22 cellular contexts compared by ENCODE assay signal in the genomic region with DNA sequence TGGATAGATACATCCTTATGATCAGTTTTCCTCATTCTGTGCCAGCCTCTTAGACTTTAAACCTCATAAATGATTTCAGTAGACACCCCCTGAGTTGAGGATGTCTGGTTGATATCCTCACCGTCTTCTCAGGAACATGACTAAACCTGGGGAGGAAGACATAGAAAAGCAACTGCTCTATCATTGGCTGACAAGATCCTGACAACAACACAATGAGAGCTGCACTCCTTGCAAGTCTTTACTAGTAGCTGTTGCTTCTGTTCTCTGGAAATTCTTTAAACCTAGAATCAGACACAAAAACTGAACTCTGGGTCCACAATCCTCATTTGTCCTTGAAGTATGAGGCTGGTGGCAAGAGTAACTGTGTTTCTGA.
DNase-seq lines count a peak whose midpoint lies in the region; ATAC-seq, FAIRE-seq and TF ChIP-seq lines count a peak whose summit lies in the region.
"Had no signal": no experiment of that assay in that cellular context is flagged by ENCODE, and none has a peak within 500 bp of the region (broad histone marks: within the 10 kb centered on the region; RNA-seq: fewer than 3 reads in every experiment).

No MANE protein-coding gene starts in this region.

- no peak for DNase-seq in activated CD8-positive, alpha-beta memory T cell treated with anti-CD3 and anti-CD28 coated beads, Interleukin-2, amount 10 ng/mL, durations not matched to agents 7 days and 5 days
- no peak for DNase-seq in activated CD8-positive, alpha-beta memory T cell treated with anti-CD3 and anti-CD28 coated beads, Interleukin-2, amount 50 U/mL, for 48 hours
- DNase-seq in T-cell (no peak), bronchial epithelial cell (ENCODE audit: low read depth) (peak; percentile 78), HUDEP-2 (lab: John Stamatoyannopoulos, UW; ENCODE audit: unreplicated experiment in 76 of 76) (no peak), MG63 (no peak), sigmoid colon (no peak)
- DNase-seq in stimulated activated effector memory CD8-positive, alpha-beta T cell treated with anti-CD3 and anti-CD28 coated beads, Interleukin-12 subunit alpha, Interleukin-12 subunit beta, amount 100 ng/mL, for 72 hours (ENCODE audit: low spot score in 2 of 2) = no peak
- DNase-seq: activated CD8-positive, alpha-beta memory T cell treated with anti-CD3 and anti-CD28 coated beads, Interleukin-2, amount 50 U/mL, for 4 hours; C1 segment of cervical spinal cord; H9; left colon; midbrain; NCI-H524 treated with DMSO at 0.1 percent for 48 hours; SHP77; WERI-Rb-1 had no signal

- no peak for TF ChIP-seq POLR2A in sigmoid colon (IDR thresholded peaks at IDR 0.05)

- peak overlapping the region; percentile 83 for H3K27ac Mint-ChIP-seq in activated CD8-positive, alpha-beta memory T cell treated with anti-CD3 and anti-CD28 coated beads, Interleukin-2, amount 10 ng/mL, durations not matched to agents 7 days and 5 days
- H3K27ac Mint-ChIP-seq in T-cell = peak overlapping the region; percentile 89 to 94
- no peak overlapping the region for H3K27ac Mint-ChIP-seq in stimulated activated effector memory CD8-positive, alpha-beta T cell treated with anti-CD3 and anti-CD28 coated beads, Interleukin-12 subunit alpha, Interleukin-12 subunit beta, amount 100 ng/mL, for 72 hours

- intact Hi-C loops in sigmoid colon (cut with DNase I) = no loop called here

- no peaks in the 10 kb centered on the region for H3K27me3 Mint-ChIP-seq in activated CD8-positive, alpha-beta memory T cell treated with anti-CD3 and anti-CD28 coated beads, Interleukin-2, amount 10 ng/mL, durations not matched to agents 7 days and 5 days
- H3K27me3 Mint-ChIP-seq in T-cell = no peaks in the 10 kb centered on the region

- CTCF ChIA-PET in activated CD8-positive, alpha-beta memory T cell treated with anti-CD3 and anti-CD28 coated beads, Interleukin-2, amount 10 ng/mL, durations not matched to agents 7 days and 5 days (lab: Charles Lee) = interaction anchor here (1.1 to 2.3 kb wide), 4 partner anchors 10 to 447 kb away, joined by 4 to 7 read pairs (median 6); no protein-coding TSS in a partner anchor
- CTCF ChIA-PET in T-cell (lab: Charles Lee) = interaction anchor here (0.6 to 1.0 kb wide), 4 partner anchors 98 to 850 kb away, joined by 3 read pairs; no protein-coding TSS in a partner anchor

- no peak for TF ChIP-seq EP300 in sigmoid colon (IDR thresholded peaks at IDR 0.05)

- H3K36me3 ChIP-seq in bronchial epithelial cell (ENCODE audit: control insufficient read depth, insufficient read depth, low read length) (no peaks in the 10 kb centered on the region), MG63 (no peaks in the 10 kb centered on the region), sigmoid colon (no peaks in the 10 kb centered on the region)
- H3K36me3 ChIP-seq: cardiac muscle cell, prostate gland, WERI-Rb-1 had no signal

- POLR2A ChIA-PET in T-cell (lab: Charles Lee) = interaction anchor here in 1 of 2 donors (0.7 kb wide), 1 partner anchor 28 kb away, joined by 3 read pairs; no protein-coding TSS in a partner anchor

- H3K27ac ChIP-seq in sigmoid colon = no peak overlapping the region
- H3K27ac ChIP-seq: cardiac muscle cell, prostate gland, WERI-Rb-1 had no signal

- TF ChIP-seq CTCF in bronchial epithelial cell (IDR thresholded peaks at IDR 0.05; ENCODE audit: insufficient read depth, low read length, severe bottlenecking) = no peak
- no peak for TF ChIP-seq CTCF in sigmoid colon (IDR thresholded peaks at IDR 0.05)

- H3K4me1 ChIP-seq in sigmoid colon = peaks cover 0 to 13% (median 7%) of the 10 kb centered on the region in 4 donors
- H3K4me1 ChIP-seq: prostate gland had no signal

- no peaks in the 10 kb centered on the region for H3K9me3 Mint-ChIP-seq in activated CD8-positive, alpha-beta memory T cell treated with anti-CD3 and anti-CD28 coated beads, Interleukin-2, amount 10 ng/mL, durations not matched to agents 7 days and 5 days (ENCODE audit: low read depth)
- no peaks in the 10 kb centered on the region for H3K9me3 Mint-ChIP-seq in T-cell
- H3K9me3 Mint-ChIP-seq in stimulated activated effector memory CD8-positive, alpha-beta T cell treated with anti-CD3 and anti-CD28 coated beads, Interleukin-12 subunit alpha, Interleukin-12 subunit beta, amount 100 ng/mL, for 72 hours = no peaks in the 10 kb centered on the region
- H3K9me3 Mint-ChIP-seq: H9, neural crest cell had no signal

- H3K36me3 Mint-ChIP-seq in activated CD8-positive, alpha-beta memory T cell treated with anti-CD3 and anti-CD28 coated beads, Interleukin-2, amount 10 ng/mL, durations not matched to agents 7 days and 5 days = no peaks in the 10 kb centered on the region
- no peaks in the 10 kb centered on the region for H3K36me3 Mint-ChIP-seq in T-cell
- H3K36me3 Mint-ChIP-seq in stimulated activated effector memory CD8-positive, alpha-beta T cell treated with anti-CD3 and anti-CD28 coated beads, Interleukin-12 subunit alpha, Interleukin-12 subunit beta, amount 100 ng/mL, for 72 hours = no peaks in the 10 kb centered on the region

- peaks cover 10% of the 10 kb centered on the region for H3K4me1 Mint-ChIP-seq in activated CD8-positive, alpha-beta memory T cell treated with anti-CD3 and anti-CD28 coated beads, Interleukin-2, amount 10 ng/mL, durations not matched to agents 7 days and 5 days
- peaks cover 15 to 17% (median 16%) of the 10 kb centered on the region in 3 donors for H3K4me1 Mint-ChIP-seq in T-cell
- H3K4me1 Mint-ChIP-seq in stimulated activated effector memory CD8-positive, alpha-beta T cell treated with anti-CD3 and anti-CD28 coated beads, Interleukin-12 subunit alpha, Interleukin-12 subunit beta, amount 100 ng/mL, for 72 hours = peaks cover 6% of the 10 kb centered on the region
- H3K4me1 Mint-ChIP-seq: H9, neural crest cell had no signal

- H3K9me3 ChIP-seq in MG63 (no peaks in the 10 kb centered on the region), sigmoid colon (no peaks in the 10 kb centered on the region)
- H3K9me3 ChIP-seq: prostate gland had no signal

- H3K4me3 ChIP-seq in bronchial epithelial cell (ENCODE audit: low read depth, low read length) (no peak overlapping the region), MG63 (no peak overlapping the region), sigmoid colon (no peak overlapping the region)
- H3K4me3 ChIP-seq: cardiac muscle cell, prostate gland, skin epidermis had no signal

- ATAC-seq in activated CD8-positive, alpha-beta memory T cell treated with anti-CD3 and anti-CD28 coated beads, Interleukin-2, amount 10 ng/mL, durations not matched to agents 7 days and 5 days = peak; percentile 33
- peak; percentile 68 to 79 (median 68) for ATAC-seq in T-cell (replicated peaks in 1 of 4)
- ATAC-seq in stimulated activated effector memory CD8-positive, alpha-beta T cell treated with anti-CD3 and anti-CD28 coated beads, Interleukin-12 subunit alpha, Interleukin-12 subunit beta, amount 100 ng/mL, for 72 hours = peak; percentile 51

- FAIRE-seq in bronchial epithelial cell (lab: Jason Lieb, UNC) = no peak
- FAIRE-seq: GM12892, urothelium cell line had no signal

- no peaks in the 10 kb centered on the region for H3K27me3 ChIP-seq in bronchial epithelial cell (ENCODE audit: control insufficient read depth, insufficient read depth, low read length)
- H3K27me3 ChIP-seq in MG63 = no peaks in the 10 kb centered on the region
- no peaks in the 10 kb centered on the region for H3K27me3 ChIP-seq in sigmoid colon

- 81 to 87% methylated on average over 1 of the region's 1 CpG for WGBS in sigmoid colon, 2 donors

- peak overlapping the region; percentile 78 for H3K4me3 Mint-ChIP-seq in activated CD8-positive, alpha-beta memory T cell treated with anti-CD3 and anti-CD28 coated beads, Interleukin-2, amount 10 ng/mL, durations not matched to agents 7 days and 5 days
- H3K4me3 Mint-ChIP-seq in T-cell = peak overlapping the region; percentile 70 to 86 (median 84)
- H3K4me3 Mint-ChIP-seq in stimulated activated effector memory CD8-positive, alpha-beta T cell treated with anti-CD3 and anti-CD28 coated beads, Interleukin-12 subunit alpha, Interleukin-12 subunit beta, amount 100 ng/mL, for 72 hours = peak overlapping the region; percentile 57
- H3K4me3 Mint-ChIP-seq: H9, neural crest cell had no signal
